20 cellular contexts compared by ENCODE assay signal in the genomic region with DNA sequence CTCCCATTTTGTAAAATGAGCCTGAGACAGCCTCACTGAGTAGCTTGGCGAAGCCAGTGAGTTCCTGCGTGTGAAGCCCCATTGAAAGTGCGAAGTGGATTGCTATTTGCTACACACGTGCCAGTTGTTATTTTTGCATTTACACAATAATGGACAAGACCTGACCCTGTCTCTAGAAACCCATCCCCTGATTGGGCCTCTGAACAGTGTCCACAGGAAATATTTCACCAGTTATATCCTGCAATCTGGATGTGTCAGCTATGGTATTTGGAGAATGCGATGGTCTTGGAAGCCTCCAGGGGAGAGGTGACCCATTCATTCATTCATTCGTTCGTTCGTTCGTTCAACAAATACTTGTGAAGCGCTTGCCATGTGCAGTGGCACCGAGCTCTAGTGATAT. TPM values are rescaled to one million over a fixed set of nuclear protein-coding genes. Genes with fewer than 3 reads are reported as not detected.
DNase-seq lines count a peak whose midpoint lies in the region; ATAC-seq, FAIRE-seq and TF ChIP-seq lines count a peak whose summit lies in the region.
"Had no signal": no experiment of that assay in that cellular context is flagged by ENCODE, and none has a peak within 500 bp of the region (broad histone marks: within the 10 kb centered on the region; RNA-seq: fewer than 3 reads in every experiment).

No MANE protein-coding gene starts in this region.

- no peaks in the 10 kb centered on the region for H3K27me3 ChIP-seq in brain microvascular endothelial cell (replicated peaks)
- H3K27me3 ChIP-seq: colonic mucosa had no signal

- peaks cover 47% of the 10 kb centered on the region for H3K27me3 Mint-ChIP-seq in progenitor cell of endocrine pancreas

- no peaks in the 10 kb centered on the region for H3K9me3 Mint-ChIP-seq in progenitor cell of endocrine pancreas (ENCODE audit: low read depth)
- H3K9me3 Mint-ChIP-seq: activated naive CD4-positive, alpha-beta T cell treated with anti-CD3 and anti-CD28 coated beads, Interleukin-2, amount 50 U/mL, for 72 hours had no signal

- no peak for ATAC-seq in HG03521 (IDR thresholded peaks at IDR 0.05; ENCODE audit: unreplicated experiment)
- ATAC-seq in HG03095 (IDR thresholded peaks at IDR 0.05; ENCODE audit: unreplicated experiment), result no peak
- ATAC-seq: activated naive CD4-positive, alpha-beta T cell treated with anti-CD3 and anti-CD28 coated beads, Interleukin-2, amount 50 U/mL, for 72 hours; Right ventricle myocardium inferior had no signal

- no peak overlapping the region for H3K27ac Mint-ChIP-seq in progenitor cell of endocrine pancreas
- H3K27ac Mint-ChIP-seq: activated naive CD4-positive, alpha-beta T cell treated with anti-CD3 and anti-CD28 coated beads, Interleukin-2, amount 50 U/mL, for 72 hours had no signal

- TF ChIP-seq CTCF in AG10803 (conservative IDR thresholded peaks at IDR 0.05; ENCODE audit: low read length) (no peak), brain microvascular endothelial cell (IDR thresholded peaks at IDR 0.05; ENCODE audit: low read depth, low read length, missing control alignments) (no peak), progenitor cell of endocrine pancreas (IDR thresholded peaks at IDR 0.05; ENCODE audit: unreplicated experiment) (no peak)

- no peaks in the 10 kb centered on the region for H3K36me3 ChIP-seq in brain microvascular endothelial cell (replicated peaks)
- H3K36me3 ChIP-seq: colonic mucosa, sigmoid colon, tibial nerve had no signal

- DNase-seq in AG10803 (ENCODE audit: low read depth), result peak; percentile 53
- peak; percentile 67 for DNase-seq in HTR-8/SVneo (ENCODE audit: insufficient read length, low spot score)
- peak; percentile 72 for DNase-seq in brain microvascular endothelial cell
- peak; percentile 66 for DNase-seq in kidney tubule cell (ENCODE audit: low spot score)
- DNase-seq in progenitor cell of endocrine pancreas (ENCODE audit: low spot score, unreplicated experiment), result no peak
- DNase-seq in islet precursor cell, result no peak
- DNase-seq: activated T-cell treated with anti-CD3 and anti-CD28 coated beads for 4 hours; colonic mucosa; DMS153; NCI-H1048; NCI-H82; sigmoid colon; stimulated activated CD4-positive, alpha-beta T cell treated with anti-CD3 and anti-CD28 coated beads, Interleukin-4, amount 100 ng/mL, for 4 hours had no signal

- H3K36me3 Mint-ChIP-seq in progenitor cell of endocrine pancreas (ENCODE audit: insufficient read depth), result no peaks in the 10 kb centered on the region
- H3K36me3 Mint-ChIP-seq: activated naive CD4-positive, alpha-beta T cell treated with anti-CD3 and anti-CD28 coated beads, Interleukin-2, amount 50 U/mL, for 72 hours had no signal

- H3K4me3 Mint-ChIP-seq in progenitor cell of endocrine pancreas (ENCODE audit: low read depth), result no peak overlapping the region

- peak; percentile 72 for FAIRE-seq in HTR-8/SVneo (lab: Jason Lieb, UNC)

- H3K4me3 ChIP-seq in AG10803 (ENCODE audit: low read length) (no peak overlapping the region), brain microvascular endothelial cell (ENCODE audit: low read depth, low read length) (no peak overlapping the region)
- H3K4me3 ChIP-seq: colonic mucosa, lung, sigmoid colon, tibial nerve had no signal

- H3K27ac ChIP-seq in brain microvascular endothelial cell, result peak overlapping the region; percentile 51
- H3K27ac ChIP-seq: colonic mucosa, sigmoid colon, tibial nerve had no signal

- no peaks in the 10 kb centered on the region for H3K4me1 Mint-ChIP-seq in progenitor cell of endocrine pancreas (ENCODE audit: low read depth)

- in situ Hi-C loops in brain microvascular endothelial cell (cut with HindIII; ENCODE audit: low pct_ligation_motif_present, low sequenced_read_pairs), result no loop called here

RNA-seq across cellular contexts. Expression of a gene that starts 37.1 kb away (rescaled TPM):
- total RNA-seq in progenitor cell of endocrine pancreas, result 0.43 and 0.47 TPM in 2 replicates
- total RNA-seq: activated naive CD4-positive, alpha-beta T cell treated with anti-CD3 and anti-CD28 coated beads, Interleukin-2, amount 50 U/mL, for 72 hours; T-helper 2 cell treated with Interferon-gamma antibody and Interleukin-4, amounts not matched to agents 100 ng/mL and 5 ng/mL, for 36 hours had no signal

Comparison
In these comparisons a context has a peak if more than half of its experiments do, and no peak if none do; other contexts are left out.
1. DNase-seq: peak in AG10803 (single experiment), HTR-8/SVneo (single experiment), brain microvascular endothelial cell (single experiment) and kidney tubule cell (single experiment); none in progenitor cell of endocrine pancreas (single experiment) and islet precursor cell (single experiment).